In genomic region chr2:2045191-2045590, GRCh38 we compare ENCODE assay signal across 25 cellular contexts.
DNase-seq lines count a peak whose midpoint lies in the region; ATAC-seq, FAIRE-seq and TF ChIP-seq lines count a peak whose summit lies in the region.
"Had no signal": no experiment of that assay in that cellular context is flagged by ENCODE, and none has a peak within 500 bp of the region (broad histone marks: within the 10 kb centered on the region; RNA-seq: fewer than 3 reads in every experiment).

No MANE protein-coding gene starts in this region.

- H3K79me2 ChIP-seq in H1 (ENCODE audit: control insufficient read depth in 1 of 2, insufficient read depth in 2 of 2, low read length in 2 of 2) = no peaks in the 10 kb centered on the region

- no peak for FAIRE-seq in H1 (lab: Jason Lieb, UNC)
- FAIRE-seq: A204.1, GM12878, GM19239, H54 had no signal

- POLR2A ChIA-PET in activated CD4-positive, alpha-beta T cell treated with anti-CD3 and anti-CD28 coated beads, Interleukin-2, amount 10 ng/mL, durations not matched to agents 7 days and 5 days (lab: Charles Lee) = no interaction called here
- POLR2A ChIA-PET in H1 (lab: Charles Lee; ENCODE audit: partially characterized antibody) = no interaction called here

- intact Hi-C loops in activated CD4-positive, alpha-beta T cell treated with anti-CD3 and anti-CD28 coated beads, Interleukin-2, amount 10 ng/mL, durations not matched to agents 24 days and 14 days (cut with micrococcal nuclease) = no loop called here
- intact Hi-C loops in left ventricle myocardium superior (cut with micrococcal nuclease) = no loop called here

- no peak overlapping the region for H3K4ac ChIP-seq in H1 (replicated peaks; ENCODE audit: insufficient read length, low read depth, low read length)

- H3K23me2 ChIP-seq in H1 (ENCODE audit: low read depth, low read length) = no peaks in the 10 kb centered on the region

- H3K18ac ChIP-seq in H1 (ENCODE audit: extremely low read depth, low read length) = no peak overlapping the region

- H3K4me3 ChIP-seq in right atrium auricular region = no peak overlapping the region
- H3K4me3 ChIP-seq in H1 (ENCODE audit: extremely low read depth in 1 of 4, insufficient read depth in 2 of 4, low read depth in 3 of 4, low read length in 4 of 4) = no peak overlapping the region
- H3K4me3 ChIP-seq: BLaER1, GM12878, GM23248, HAP-1 had no signal

- no peak for TF ChIP-seq EP300 in H1 (IDR thresholded peaks at IDR 0.05; ENCODE audit: borderline replicate concordance in 1 of 2, low read depth in 2 of 2, low read length in 2 of 2)

- H3K27me3 ChIP-seq in right atrium auricular region (no peaks in the 10 kb centered on the region), H1 (replicated peaks in 1 of 4; ENCODE audit: control insufficient read depth in 3 of 4, extremely low read depth in 1 of 4, insufficient read depth in 3 of 4, low read length in 3 of 4) (no peaks in the 10 kb centered on the region)
- H3K27me3 ChIP-seq: BLaER1 had no signal

- no peak overlapping the region for H3K23ac ChIP-seq in H1 (ENCODE audit: insufficient read length)

- H3K4me3 Mint-ChIP-seq in activated CD4-positive, alpha-beta T cell treated with anti-CD3 and anti-CD28 coated beads, Interleukin-2, amount 10 ng/mL, durations not matched to agents 24 days and 14 days = no peak overlapping the region
- no peak overlapping the region for H3K4me3 Mint-ChIP-seq in activated CD4-positive, alpha-beta T cell treated with anti-CD3 and anti-CD28 coated beads, Interleukin-2, amount 10 ng/mL, durations not matched to agents 7 days and 5 days
- no peak overlapping the region for H3K4me3 Mint-ChIP-seq in osteocyte (ENCODE audit: unreplicated experiment)
- H3K4me3 Mint-ChIP-seq: B cell; CD4-positive, CD25-positive, alpha-beta regulatory T cell; CD8-positive, alpha-beta T cell; HFFc6 had no signal

- no peak overlapping the region for H2AK5ac ChIP-seq in H1 (ENCODE audit: low read depth, low read length)

- no peak for TF ChIP-seq POLR2A in H1 (IDR thresholded peaks at IDR 0.05; ENCODE audit: control extremely low read depth in 1 of 2, low read depth in 2 of 2, low read length in 2 of 2)

- no peak overlapping the region for H4K5ac ChIP-seq in H1 (ENCODE audit: insufficient read length, low read depth, low read length)

- H4K20me1 ChIP-seq in H1 (replicated peaks in 1 of 2; ENCODE audit: control insufficient read depth in 1 of 2, insufficient read depth in 2 of 2, low read length in 2 of 2) = no peaks in the 10 kb centered on the region
- H4K20me1 ChIP-seq: BLaER1 had no signal

- no peak for TF ChIP-seq RAD21 in H1 (IDR thresholded peaks at IDR 0.05 in 1 of 2, conservative IDR thresholded peaks at IDR 0.05 in 1 of 2; ENCODE audit: low read depth in 2 of 2, low read length in 2 of 2)

- TF ChIP-seq CTCF in right atrium auricular region (IDR thresholded peaks at IDR 0.05) (no peak), H1 (IDR thresholded peaks at IDR 0.05; ENCODE audit: control extremely low read depth in 1 of 3, insufficient read depth in 1 of 3, low read depth in 1 of 3, low read length in 3 of 3) (no peak), osteocyte (IDR thresholded peaks at IDR 0.05) (no peak)

- 100% methylated on average over 1 of the region's 1 CpG; no CpG with 5 or more reads in 1 of the 2 experiments for WGBS in H1 (ENCODE audit: extremely low coverage in 1 of 2, insufficient coverage in 1 of 2, insufficient read length in 1 of 2, insufficient replicate concordance in 2 of 2, low coverage in 1 of 2, low lambda C conversion rate in 2 of 2, missing lambda C conversion rate in 1 of 2), 2 experiments

- no peak overlapping the region for H2BK5ac ChIP-seq in H1 (ENCODE audit: low read depth, low read length)

- CTCF ChIA-PET in activated CD4-positive, alpha-beta T cell treated with anti-CD3 and anti-CD28 coated beads, Interleukin-2, amount 10 ng/mL, durations not matched to agents 7 days and 5 days (lab: Charles Lee) = no interaction called here
- CTCF ChIA-PET in H1 (lab: Charles Lee; ENCODE audit: partially characterized antibody) = no interaction called here

- no peak overlapping the region for H4K91ac ChIP-seq in H1 (replicated peaks; ENCODE audit: insufficient read length, low read length)

- H2AFZ ChIP-seq in H1 (ENCODE audit: low read length) = 0 out of 2 replicates have a peak overlapping the region, but pooled peaks have one; percentile 5
- H2AFZ ChIP-seq: GM23248 had no signal

- H3K9me3 ChIP-seq in right atrium auricular region (no peaks in the 10 kb centered on the region), H1 (ENCODE audit: insufficient read depth in 2 of 2, low read depth in 1 of 2, low read length in 1 of 2) (no peaks in the 10 kb centered on the region)
- H3K9me3 ChIP-seq: Caco-2, HAP-1 had no signal

- peak overlapping the region in 1 of 2 donors; percentile 40 for H3K27ac ChIP-seq in right atrium auricular region
- no peak overlapping the region for H3K27ac ChIP-seq in H1 (ENCODE audit: low read depth, low read length)
- H3K27ac ChIP-seq: 22Rv1, BLaER1, C4-2B, GM23248 had no signal

- no peak overlapping the region for H3K56ac ChIP-seq in H1 (replicated peaks; ENCODE audit: insufficient read length, low read depth, low read length)

- H3K36me3 ChIP-seq in right atrium auricular region = no peaks in the 10 kb centered on the region
- H3K36me3 ChIP-seq in H1 (ENCODE audit: control insufficient read depth in 2 of 4, insufficient read depth in 4 of 4, low read length in 3 of 4) = no peaks in the 10 kb centered on the region
- H3K36me3 ChIP-seq: BLaER1, HAP-1 had no signal

- no peak overlapping the region for H3K14ac ChIP-seq in H1 (ENCODE audit: insufficient read length)

- DNase-seq in activated CD4-positive, alpha-beta T cell treated with anti-CD3 and anti-CD28 coated beads, Interleukin-2, amount 10 ng/mL, durations not matched to agents 24 days and 14 days = peak; percentile 34
- no peak for DNase-seq in activated CD4-positive, alpha-beta T cell treated with anti-CD3 and anti-CD28 coated beads, Interleukin-2, amount 10 ng/mL, durations not matched to agents 7 days and 5 days
- DNase-seq in left ventricle myocardium superior (no peak), right atrium auricular region (ENCODE audit: low spot score) (no peak), H1 (ENCODE audit: low read depth in 1 of 2, low spot score in 2 of 2) (no peak), osteocyte (ENCODE audit: extremely low spot score, unreplicated experiment) (peak; percentile 51), NCI-H1930 (lab: John Stamatoyannopoulos, UW) (no peak), NCI-H2171 (lab: John Stamatoyannopoulos, UW) (no peak)
- DNase-seq: Caco-2; CD4-positive, CD25-positive, alpha-beta regulatory T cell; CD8-positive, alpha-beta T cell; DMS79; EL; GDM1; GM23248; HFFc6 had no signal

- H3K27me3 Mint-ChIP-seq in activated CD4-positive, alpha-beta T cell treated with anti-CD3 and anti-CD28 coated beads, Interleukin-2, amount 10 ng/mL, durations not matched to agents 24 days and 14 days = peaks cover 5% of the 10 kb centered on the region
- H3K27me3 Mint-ChIP-seq in activated CD4-positive, alpha-beta T cell treated with anti-CD3 and anti-CD28 coated beads, Interleukin-2, amount 10 ng/mL, durations not matched to agents 7 days and 5 days = no peaks in the 10 kb centered on the region
- peaks cover 5% of the 10 kb centered on the region for H3K27me3 Mint-ChIP-seq in osteocyte (ENCODE audit: unreplicated experiment)
- H3K27me3 Mint-ChIP-seq: B cell; CD4-positive, CD25-positive, alpha-beta regulatory T cell had no signal

- no peak overlapping the region for H2BK120ac ChIP-seq in H1 (replicated peaks; ENCODE audit: low read depth, low read length)

- H3K4me2 ChIP-seq in H1 (ENCODE audit: insufficient read depth in 1 of 2, low read depth in 2 of 2, low read length in 2 of 2) = no peak overlapping the region
- H3K4me2 ChIP-seq: BLaER1 had no signal

- no peak overlapping the region for H3K27ac Mint-ChIP-seq in activated CD4-positive, alpha-beta T cell treated with anti-CD3 and anti-CD28 coated beads, Interleukin-2, amount 10 ng/mL, durations not matched to agents 24 days and 14 days
- no peak overlapping the region for H3K27ac Mint-ChIP-seq in activated CD4-positive, alpha-beta T cell treated with anti-CD3 and anti-CD28 coated beads, Interleukin-2, amount 10 ng/mL, durations not matched to agents 7 days and 5 days
- no peak overlapping the region for H3K27ac Mint-ChIP-seq in osteocyte (ENCODE audit: unreplicated experiment)
- H3K27ac Mint-ChIP-seq: B cell; CD4-positive, CD25-positive, alpha-beta regulatory T cell; CD8-positive, alpha-beta T cell; HFFc6 had no signal

- no peaks in the 10 kb centered on the region for H3K79me1 ChIP-seq in H1 (ENCODE audit: low read depth, low read length)

- H4K8ac ChIP-seq in H1 (ENCODE audit: extremely low read depth, insufficient read depth, low read length) = no peak overlapping the region

- H2BK15ac ChIP-seq in H1 (ENCODE audit: low read length) = no peak overlapping the region

- no peaks in the 10 kb centered on the region for H3K4me1 Mint-ChIP-seq in activated CD4-positive, alpha-beta T cell treated with anti-CD3 and anti-CD28 coated beads, Interleukin-2, amount 10 ng/mL, durations not matched to agents 24 days and 14 days
- no peaks in the 10 kb centered on the region for H3K4me1 Mint-ChIP-seq in activated CD4-positive, alpha-beta T cell treated with anti-CD3 and anti-CD28 coated beads, Interleukin-2, amount 10 ng/mL, durations not matched to agents 7 days and 5 days
- peaks cover 2% of the 10 kb centered on the region for H3K4me1 Mint-ChIP-seq in osteocyte (ENCODE audit: unreplicated experiment)
- H3K4me1 Mint-ChIP-seq: B cell; CD4-positive, CD25-positive, alpha-beta regulatory T cell had no signal

- H3K9me3 Mint-ChIP-seq in activated CD4-positive, alpha-beta T cell treated with anti-CD3 and anti-CD28 coated beads, Interleukin-2, amount 10 ng/mL, durations not matched to agents 24 days and 14 days = no peaks in the 10 kb centered on the region
- no peaks in the 10 kb centered on the region for H3K9me3 Mint-ChIP-seq in activated CD4-positive, alpha-beta T cell treated with anti-CD3 and anti-CD28 coated beads, Interleukin-2, amount 10 ng/mL, durations not matched to agents 7 days and 5 days
- H3K9me3 Mint-ChIP-seq in osteocyte (ENCODE audit: unreplicated experiment) = no peaks in the 10 kb centered on the region
- H3K9me3 Mint-ChIP-seq: CD8-positive, alpha-beta T cell had no signal

- no peak overlapping the region for H2BK12ac ChIP-seq in H1 (ENCODE audit: low read depth, low read length)

- no peak overlapping the region for H3K9ac ChIP-seq in H1 (replicated peaks in 1 of 4; ENCODE audit: extremely low read depth in 1 of 4, low read depth in 3 of 4, low read length in 3 of 4)
- H3K9ac ChIP-seq: BLaER1, GM23248 had no signal

- no peak overlapping the region for H2BK20ac ChIP-seq in H1 (ENCODE audit: low read length)

- no peaks in the 10 kb centered on the region for H3K36me3 Mint-ChIP-seq in activated CD4-positive, alpha-beta T cell treated with anti-CD3 and anti-CD28 coated beads, Interleukin-2, amount 10 ng/mL, durations not matched to agents 24 days and 14 days (ENCODE audit: low read depth)
- no peaks in the 10 kb centered on the region for H3K36me3 Mint-ChIP-seq in activated CD4-positive, alpha-beta T cell treated with anti-CD3 and anti-CD28 coated beads, Interleukin-2, amount 10 ng/mL, durations not matched to agents 7 days and 5 days (ENCODE audit: low read depth)
- H3K36me3 Mint-ChIP-seq in osteocyte (ENCODE audit: unreplicated experiment) = no peaks in the 10 kb centered on the region
- H3K36me3 Mint-ChIP-seq: CD4-positive, CD25-positive, alpha-beta regulatory T cell; CD8-positive, alpha-beta T cell had no signal

- H3K4me1 ChIP-seq in right atrium auricular region (peaks cover 0 to 13% of the 10 kb centered on the region in 2 donors), H1 (replicated peaks in 1 of 4; ENCODE audit: control insufficient read depth in 3 of 4, insufficient read depth in 4 of 4, low read length in 3 of 4) (peaks cover 0 to 3% (median under 1%) of the 10 kb centered on the region in 4 experiments; a peak in 1 of 7 replicates)
- H3K4me1 ChIP-seq: Caco-2, HAP-1 had no signal

- ATAC-seq in left ventricle myocardium superior = peak; percentile 40
- ATAC-seq: CD8-positive, alpha-beta T cell; GM12878 had no signal

Comparison
In these comparisons a context has a peak if more than half of its experiments do, and no peak if none do; other contexts are left out.
1. DNase-seq: peak in activated CD4-positive, alpha-beta T cell treated with anti-CD3 and anti-CD28 coated beads, Interleukin-2, amount 10 ng/mL, durations not matched to agents 24 days and 14 days (single experiment) and osteocyte (single experiment); none in activated CD4-positive, alpha-beta T cell treated with anti-CD3 and anti-CD28 coated beads, Interleukin-2, amount 10 ng/mL, durations not matched to agents 7 days and 5 days (single experiment), left ventricle myocardium superior (single experiment), right atrium auricular region (single experiment), H1 (0 of 2), NCI-H1930 (0 of 2) and NCI-H2171 (single experiment).